9 cellular contexts compared by ENCODE assay signal in the genomic region with DNA sequence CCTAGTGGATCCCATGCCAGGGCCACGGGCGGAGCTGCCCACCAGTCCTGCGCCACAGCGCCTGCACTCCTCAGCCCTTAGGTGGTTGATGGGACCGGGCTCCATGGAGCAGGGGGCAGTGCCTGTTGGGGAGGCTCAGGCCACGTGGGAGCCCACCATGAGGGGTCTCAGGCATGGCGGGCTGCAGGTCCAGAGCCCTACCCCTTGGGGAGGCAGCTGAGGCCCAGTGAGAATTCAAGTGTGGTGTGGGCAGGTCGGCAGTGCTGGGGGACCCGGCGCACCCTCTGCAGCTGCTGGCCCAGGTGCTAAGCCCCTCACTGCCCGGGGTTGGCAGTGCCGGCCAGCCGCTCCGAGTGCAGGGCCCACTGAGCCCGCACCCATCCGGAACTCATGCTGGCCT.
"Had no signal": no experiment of that assay in that cellular context is flagged by ENCODE, and none has a peak within 500 bp of the region (broad histone marks: within the 10 kb centered on the region; RNA-seq: fewer than 3 reads in every experiment).

No MANE protein-coding gene starts in this region.

- H3K4me3 ChIP-seq: GM23248, GM23338, HAP-1 had no signal

- ATAC-seq: GM23338, HCT116 had no signal

- DNase-seq: GM23248, GOT3, H7, H9, HCEC 1CT, HFFc6 had no signal

- H2AFZ ChIP-seq: GM23248, GM23338 had no signal

- H3K36me3 ChIP-seq: HAP-1 had no signal

- H3K27ac ChIP-seq: GM23248 had no signal

- H3K4me1 ChIP-seq: HAP-1 had no signal

- H3K9ac ChIP-seq: GM23248 had no signal

- H3K4me2 ChIP-seq: GM23338 had no signal
